20 cellular contexts compared by ENCODE assay signal in genomic region chr6:11532097-11532496, GRCh38. TPM values are rescaled to one million over a fixed set of nuclear protein-coding genes. Genes with fewer than 3 reads are reported as not detected.
A peak's percentile ranks its signal among the peaks of the same experiment; 100 is the strongest.
DNase-seq lines count a peak whose midpoint lies in the region; ATAC-seq lines count a peak whose summit lies in the region.
"Had no signal": no experiment of that assay in that cellular context is flagged by ENCODE, and none has a peak within 500 bp of the region (broad histone marks: within the 10 kb centered on the region; RNA-seq: fewer than 3 reads in every experiment).

No MANE protein-coding gene starts in this region.

- peaks cover 28% of the 10 kb centered on the region for H3K27me3 Mint-ChIP-seq in activated T-cell treated with anti-CD3 and anti-CD28 coated beads, Interleukin-2, amount 50 U/mL, for 24 hours

- H3K9me3 Mint-ChIP-seq in activated T-cell treated with anti-CD3 and anti-CD28 coated beads, Interleukin-2, amount 50 U/mL, for 24 hours: no peaks in the 10 kb centered on the region

- peak; percentile 64 for ATAC-seq in left ventricle myocardium superior
- ATAC-seq in left cardiac atrium: no peak
- no peak for ATAC-seq in GM21576 (IDR thresholded peaks at IDR 0.05; ENCODE audit: unreplicated experiment)
- no peak for ATAC-seq in HG03457 (IDR thresholded peaks at IDR 0.05; ENCODE audit: unreplicated experiment)
- ATAC-seq: A549, SK-N-SH treated with all-trans-retinoic acid at 6 μM for 48 hours had no signal

- H3K4me1 Mint-ChIP-seq in activated T-cell treated with anti-CD3 and anti-CD28 coated beads, Interleukin-2, amount 50 U/mL, for 24 hours (ENCODE audit: low read depth): peaks cover 9% of the 10 kb centered on the region

- H3K36me3 Mint-ChIP-seq in activated T-cell treated with anti-CD3 and anti-CD28 coated beads, Interleukin-2, amount 50 U/mL, for 24 hours (ENCODE audit: low read depth): no peaks in the 10 kb centered on the region
- H3K36me3 Mint-ChIP-seq: CD4-positive, alpha-beta memory T cell had no signal

- H3K27ac Mint-ChIP-seq in activated T-cell treated with anti-CD3 and anti-CD28 coated beads, Interleukin-2, amount 50 U/mL, for 24 hours: no peak overlapping the region
- H3K27ac Mint-ChIP-seq: CD4-positive, alpha-beta memory T cell had no signal

- H3K4me3 Mint-ChIP-seq in activated T-cell treated with anti-CD3 and anti-CD28 coated beads, Interleukin-2, amount 50 U/mL, for 24 hours: no peak overlapping the region
- H3K4me3 Mint-ChIP-seq: CD4-positive, alpha-beta memory T cell had no signal

- intact Hi-C loops in left ventricle myocardium superior (cut with micrococcal nuclease) (no loop called here), left cardiac atrium (cut with DNase I) (no loop called here)

- no peak for DNase-seq in left ventricle myocardium superior
- DNase-seq in left cardiac atrium: no peak
- DNase-seq in SK-MEL-5 (ENCODE audit: low read depth, low spot score): peak; percentile 38
- peak; percentile 70 for DNase-seq in islet precursor cell
- DNase-seq in activated T-cell treated with anti-CD3 and anti-CD28 coated beads, Interleukin-2, amount 50 U/mL, for 24 hours: no peak
- DNase-seq in D341Med (ENCODE audit: low spot score): no peak
- DNase-seq: CD4-positive, alpha-beta memory T cell; EL; MM.1S; NCI-H1105 treated with DMSO at 0.1 percent for 48 hours; NCI-H1694; NCI-H2081 treated with DMSO at 0.1 percent for 48 hours; NCI-H510A; NCI-H748 treated with DMSO at 0.1 percent for 48 hours; NK-92 treated with Interleukin-12 subunit alpha and Interleukin-12 subunit beta, amount 100 ng/mL, for 24 hours; SHP77 treated with DMSO at 0.1 percent for 48 hours had no signal

- in situ Hi-C loops in SK-MEL-5 (cut with HindIII; ENCODE audit: low pct_unique_long_range_greater_than_20kb, low sequenced_read_pairs): no loop called here

RNA-seq across cellular contexts. Expression of gene TMEM170B, which starts 5.5 kb away (rescaled TPM):
- 5.4 TPM for total RNA-seq in left ventricle myocardium superior
- total RNA-seq in left cardiac atrium: 1 to 10 TPM; 5.6 to 5.7 TPM
- total RNA-seq in SK-MEL-5 (2014; rRNA removed; shearing (Covaris generic)): 5.8 and 6.6 TPM in 2 replicates
- 3.8 and 4.9 TPM in 2 replicates for polyA plus RNA-seq in SK-MEL-5 (2015; cell fraction: cytosol; rRNA removed)
- polyA plus RNA-seq in SK-MEL-5 (2015; cell fraction: nucleus; rRNA removed): 6.6 and 7.3 TPM in 2 replicates

Comparison
In these comparisons a context has a peak if more than half of its experiments do, and no peak if none do; other contexts are left out.
1. DNase-seq: peak in SK-MEL-5 (single experiment) and islet precursor cell (single experiment); none in left ventricle myocardium superior (single experiment), left cardiac atrium (single experiment), activated T-cell treated with anti-CD3 and anti-CD28 coated beads, Interleukin-2, amount 50 U/mL, for 24 hours (single experiment) and D341Med (single experiment).